Comparison of ENCODE assay signal across 23 cellular contexts in the genomic region with DNA sequence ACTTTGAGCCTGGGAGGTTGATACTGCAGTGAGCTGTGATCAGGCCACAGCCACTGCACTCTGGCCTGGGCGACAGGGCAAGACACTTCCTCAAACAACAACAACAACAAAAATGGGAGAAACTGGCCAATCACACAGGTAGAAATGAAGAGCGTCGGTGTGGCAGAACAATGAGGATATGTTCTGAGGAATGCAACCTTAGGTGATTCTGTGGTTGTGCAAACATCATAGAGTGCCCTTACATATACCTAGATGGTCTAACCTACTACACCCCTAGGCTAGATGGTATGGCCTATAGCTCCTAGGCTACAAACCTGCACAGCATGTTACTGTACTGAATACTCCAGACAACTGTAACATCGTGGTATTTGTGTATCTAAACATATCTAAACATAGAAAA. TPM values are rescaled to one million over a fixed set of nuclear protein-coding genes. Genes with fewer than 3 reads are reported as not detected.
"Had no signal": no experiment of that assay in that cellular context is flagged by ENCODE, and none has a peak within 500 bp of the region (broad histone marks: within the 10 kb centered on the region; RNA-seq: fewer than 3 reads in every experiment).

No MANE protein-coding gene starts in this region.

- H3K4me3 Mint-ChIP-seq: IgD-negative memory B cell had no signal

- DNase-seq: KBM-7, MM.1S, NCI-H1092 treated with DMSO at 0.1 percent for 48 hours, NCI-H1436, NCI-H187, NCI-H2029, NCI-H2081 treated with DMSO at 0.1 percent for 48 hours, NCI-H2171, NCI-H2227 treated with DMSO at 0.1 percent for 48 hours, NCI-H524, NCI-H526 treated with DMSO at 0.1 percent for 48 hours, NCI-H748 treated with DMSO at 0.1 percent for 48 hours, Right ventricle myocardium superior, RPMI8226, SJCRH30, T-helper 1 cell had no signal

- H3K36me3 ChIP-seq: SJCRH30 had no signal

- FAIRE-seq: RCC 7860 had no signal

- ATAC-seq: SK-N-SH treated with all-trans-retinoic acid at 6 μM for 48 hours had no signal

- H3K9me3 Mint-ChIP-seq: IgD-negative memory B cell had no signal

- H3K27ac Mint-ChIP-seq: IgD-negative memory B cell had no signal

- H3K4me3 ChIP-seq: SJCRH30 had no signal

- H3K27me3 Mint-ChIP-seq: IgD-negative memory B cell had no signal

- H3K36me3 Mint-ChIP-seq: IgD-negative memory B cell had no signal

RNA-seq across cellular contexts. Expression of a gene that starts 9.9 kb away (rescaled TPM):
- total RNA-seq: HT1080, LHCN-M2, M059J, NCI-H460, Right ventricle myocardium superior, SJCRH30 had no signal
